Comparison of ENCODE assay signal across 1 cellular context in genomic region chr3:9690451-9691450, GRCh38.
A peak's percentile ranks its signal among the peaks of the same experiment; 100 is the strongest.
TF ChIP-seq lines count a peak whose summit lies in the region.

No MANE protein-coding gene starts in this region.

TF ChIP-seq in K562, 482 proteins besides CTCF, POLR2A, EP300 and RAD21 (continues in another document):
- TF ChIP-seq ZNF512 (tag; IDR thresholded peaks at IDR 0.05), result no peak
- TF ChIP-seq EGR1 (conservative IDR thresholded peaks at IDR 0.05), result peak; percentile 78
- TF ChIP-seq, protein P1, sequence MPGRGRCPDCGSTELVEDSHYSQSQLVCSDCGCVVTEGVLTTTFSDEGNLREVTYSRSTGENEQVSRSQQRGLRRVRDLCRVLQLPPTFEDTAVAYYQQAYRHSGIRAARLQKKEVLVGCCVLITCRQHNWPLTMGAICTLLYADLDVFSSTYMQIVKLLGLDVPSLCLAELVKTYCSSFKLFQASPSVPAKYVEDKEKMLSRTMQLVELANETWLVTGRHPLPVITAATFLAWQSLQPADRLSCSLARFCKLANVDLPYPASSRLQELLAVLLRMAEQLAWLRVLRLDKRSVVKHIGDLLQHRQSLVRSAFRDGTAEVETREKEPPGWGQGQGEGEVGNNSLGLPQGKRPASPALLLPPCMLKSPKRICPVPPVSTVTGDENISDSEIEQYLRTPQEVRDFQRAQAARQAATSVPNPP (IDR thresholded peaks at IDR 0.05; ENCODE audit: borderline replicate concordance, insufficient read depth, insufficient read length), result no peak
- no peak for TF ChIP-seq U2AF1 (optimal IDR thresholded peaks at IDR 0.05; ENCODE audit: low read depth, low read length)
- TF ChIP-seq E2F6 (IDR thresholded peaks at IDR 0.05; ENCODE audit: borderline replicate concordance in 1 of 2, extremely low read depth in 1 of 2, insufficient read depth in 1 of 2, insufficient read length in 1 of 2, low read depth in 1 of 2, low read length in 1 of 2, poor library complexity in 1 of 2, severe bottlenecking in 1 of 2), result peak in 1 of 2 experiments; percentile 56
- TF ChIP-seq RBFOX2 (IDR thresholded peaks at IDR 0.05; ENCODE audit: low read depth, low read length), result peak; percentile 26; the same call in 1 of the 2 replicates
- TF ChIP-seq CBX1 (IDR thresholded peaks at IDR 0.05; ENCODE audit: low read depth), result no peak
- no peak for TF ChIP-seq TBP (optimal IDR thresholded peaks at IDR 0.05; ENCODE audit: low read depth, low read length)
- no peak for TF ChIP-seq STAT5B (CRISPR knock-in tag; IDR thresholded peaks at IDR 0.05)
- no peak for TF ChIP-seq CBFB (CRISPR knock-in tag; IDR thresholded peaks at IDR 0.05)
- TF ChIP-seq CBFA2T3 (IDR thresholded peaks at IDR 0.05), result peak; percentile 30; the same call in 1 of the 2 replicates
- TF ChIP-seq PCBP1 (IDR thresholded peaks at IDR 0.05; ENCODE audit: low read depth, low read length, poor library complexity, severe bottlenecking), result no peak
- TF ChIP-seq, protein P2, sequence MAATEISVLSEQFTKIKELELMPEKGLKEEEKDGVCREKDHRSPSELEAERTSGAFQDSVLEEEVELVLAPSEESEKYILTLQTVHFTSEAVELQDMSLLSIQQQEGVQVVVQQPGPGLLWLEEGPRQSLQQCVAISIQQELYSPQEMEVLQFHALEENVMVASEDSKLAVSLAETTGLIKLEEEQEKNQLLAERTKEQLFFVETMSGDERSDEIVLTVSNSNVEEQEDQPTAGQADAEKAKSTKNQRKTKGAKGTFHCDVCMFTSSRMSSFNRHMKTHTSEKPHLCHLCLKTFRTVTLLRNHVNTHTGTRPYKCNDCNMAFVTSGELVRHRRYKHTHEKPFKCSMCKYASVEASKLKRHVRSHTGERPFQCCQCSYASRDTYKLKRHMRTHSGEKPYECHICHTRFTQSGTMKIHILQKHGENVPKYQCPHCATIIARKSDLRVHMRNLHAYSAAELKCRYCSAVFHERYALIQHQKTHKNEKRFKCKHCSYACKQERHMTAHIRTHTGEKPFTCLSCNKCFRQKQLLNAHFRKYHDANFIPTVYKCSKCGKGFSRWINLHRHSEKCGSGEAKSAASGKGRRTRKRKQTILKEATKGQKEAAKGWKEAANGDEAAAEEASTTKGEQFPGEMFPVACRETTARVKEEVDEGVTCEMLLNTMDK (IDR thresholded peaks at IDR 0.05; ENCODE audit: borderline replicate concordance, insufficient read depth, low read depth, low read length, poor library complexity, severe bottlenecking), result no peak
- no peak for TF ChIP-seq MEF2D (tag; conservative IDR thresholded peaks at IDR 0.05; ENCODE audit: low read depth)
- no peak for TF ChIP-seq MAFG (tag; conservative IDR thresholded peaks at IDR 0.05)
- no peak for TF ChIP-seq GATAD2A (IDR thresholded peaks at IDR 0.05)
- TF ChIP-seq BACH1 (tag; IDR thresholded peaks at IDR 0.05), result no peak
- no peak for TF ChIP-seq XRCC5 (IDR thresholded peaks at IDR 0.05; ENCODE audit: low read depth, low read length)
- no peak for TF ChIP-seq EWSR1 (IDR thresholded peaks at IDR 0.05; ENCODE audit: borderline replicate concordance, low read depth, partially characterized antibody)
- peak; percentile 70 for TF ChIP-seq MYNN (IDR thresholded peaks at IDR 0.05)
- no peak for TF ChIP-seq MYNN (CRISPR knock-in tag; IDR thresholded peaks at IDR 0.05)
- TF ChIP-seq RAD51 (IDR thresholded peaks at IDR 0.05; ENCODE audit: borderline replicate concordance, low read depth), result no peak
- TF ChIP-seq MAFF (IDR thresholded peaks at IDR 0.05; ENCODE audit: low read length), result no peak
- TF ChIP-seq TARDBP (IDR thresholded peaks at IDR 0.05), result no peak
- TF ChIP-seq, protein P3, sequence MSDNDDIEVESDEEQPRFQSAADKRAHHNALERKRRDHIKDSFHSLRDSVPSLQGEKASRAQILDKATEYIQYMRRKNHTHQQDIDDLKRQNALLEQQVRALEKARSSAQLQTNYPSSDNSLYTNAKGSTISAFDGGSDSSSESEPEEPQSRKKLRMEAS (CRISPR knock-in tag; IDR thresholded peaks at IDR 0.05), result peak; percentile 82
- TF ChIP-seq ZNF217 (CRISPR knock-in tag; IDR thresholded peaks at IDR 0.05), result no peak
- TF ChIP-seq NR2C2 (CRISPR knock-in tag; IDR thresholded peaks at IDR 0.05), result no peak
- TF ChIP-seq NR2C2 (tag; IDR thresholded peaks at IDR 0.05), result no peak
- TF ChIP-seq HMGN3 (IDR thresholded peaks at IDR 0.05; ENCODE audit: borderline replicate concordance, extremely low read depth, insufficient read length, low read depth, low read length), result no peak
- no peak for TF ChIP-seq ZNF282 (CRISPR knock-in tag; IDR thresholded peaks at IDR 0.05)
- TF ChIP-seq FOXA3 (CRISPR knock-in tag; conservative IDR thresholded peaks at IDR 0.05 in 1 of 2, IDR thresholded peaks at IDR 0.05 in 1 of 2), result no peak
- no peak for TF ChIP-seq NFIC (IDR thresholded peaks at IDR 0.05)
- TF ChIP-seq RNF2 (IDR thresholded peaks at IDR 0.05), result 0 out of 2 replicates have a peak, but pooled peaks have one; percentile 31
- no peak for TF ChIP-seq ZNF324 (CRISPR knock-in tag; IDR thresholded peaks at IDR 0.05)
- TF ChIP-seq, protein P4, sequence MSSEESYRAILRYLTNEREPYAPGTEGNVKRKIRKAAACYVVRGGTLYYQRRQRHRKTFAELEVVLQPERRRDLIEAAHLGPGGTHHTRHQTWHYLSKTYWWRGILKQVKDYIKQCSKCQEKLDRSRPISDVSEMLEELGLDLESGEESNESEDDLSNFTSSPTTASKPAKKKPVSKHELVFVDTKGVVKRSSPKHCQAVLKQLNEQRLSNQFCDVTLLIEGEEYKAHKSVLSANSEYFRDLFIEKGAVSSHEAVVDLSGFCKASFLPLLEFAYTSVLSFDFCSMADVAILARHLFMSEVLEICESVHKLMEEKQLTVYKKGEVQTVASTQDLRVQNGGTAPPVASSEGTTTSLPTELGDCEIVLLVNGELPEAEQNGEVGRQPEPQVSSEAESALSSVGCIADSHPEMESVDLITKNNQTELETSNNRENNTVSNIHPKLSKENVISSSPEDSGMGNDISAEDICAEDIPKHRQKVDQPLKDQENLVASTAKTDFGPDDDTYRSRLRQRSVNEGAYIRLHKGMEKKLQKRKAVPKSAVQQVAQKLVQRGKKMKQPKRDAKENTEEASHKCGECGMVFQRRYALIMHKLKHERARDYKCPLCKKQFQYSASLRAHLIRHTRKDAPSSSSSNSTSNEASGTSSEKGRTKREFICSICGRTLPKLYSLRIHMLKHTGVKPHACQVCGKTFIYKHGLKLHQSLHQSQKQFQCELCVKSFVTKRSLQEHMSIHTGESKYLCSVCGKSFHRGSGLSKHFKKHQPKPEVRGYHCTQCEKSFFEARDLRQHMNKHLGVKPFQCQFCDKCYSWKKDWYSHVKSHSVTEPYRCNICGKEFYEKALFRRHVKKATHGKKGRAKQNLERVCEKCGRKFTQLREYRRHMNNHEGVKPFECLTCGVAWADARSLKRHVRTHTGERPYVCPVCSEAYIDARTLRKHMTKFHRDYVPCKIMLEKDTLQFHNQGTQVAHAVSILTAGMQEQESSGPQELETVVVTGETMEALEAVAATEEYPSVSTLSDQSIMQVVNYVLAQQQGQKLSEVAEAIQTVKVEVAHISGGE (CRISPR knock-in tag; IDR thresholded peaks at IDR 0.05), result peak in 1 of 3 experiments; percentile 36; a peak in 1 of 6 replicates
- peak; percentile 37; the same call in 1 of the 2 replicates for TF ChIP-seq ZBTB7A (IDR thresholded peaks at IDR 0.05; ENCODE audit: borderline replicate concordance, control insufficient read depth, low read depth, low read length)
- TF ChIP-seq CEBPG (CRISPR knock-in tag; IDR thresholded peaks at IDR 0.05), result no peak
- TF ChIP-seq CEBPG (tag; conservative IDR thresholded peaks at IDR 0.05 in 1 of 2, IDR thresholded peaks at IDR 0.05 in 1 of 2), result no peak
- TF ChIP-seq, protein P5, sequence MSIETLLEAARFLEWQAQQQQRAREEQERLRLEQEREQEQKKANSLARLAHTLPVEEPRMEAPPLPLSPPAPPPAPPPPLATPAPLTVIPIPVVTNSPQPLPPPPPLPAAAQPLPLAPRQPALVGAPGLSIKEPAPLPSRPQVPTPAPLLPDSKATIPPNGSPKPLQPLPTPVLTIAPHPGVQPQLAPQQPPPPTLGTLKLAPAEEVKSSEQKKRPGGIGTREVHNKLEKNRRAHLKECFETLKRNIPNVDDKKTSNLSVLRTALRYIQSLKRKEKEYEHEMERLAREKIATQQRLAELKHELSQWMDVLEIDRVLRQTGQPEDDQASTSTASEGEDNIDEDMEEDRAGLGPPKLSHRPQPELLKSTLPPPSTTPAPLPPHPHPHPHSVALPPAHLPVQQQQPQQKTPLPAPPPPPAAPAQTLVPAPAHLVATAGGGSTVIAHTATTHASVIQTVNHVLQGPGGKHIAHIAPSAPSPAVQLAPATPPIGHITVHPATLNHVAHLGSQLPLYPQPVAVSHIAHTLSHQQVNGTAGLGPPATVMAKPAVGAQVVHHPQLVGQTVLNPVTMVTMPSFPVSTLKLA (conservative IDR thresholded peaks at IDR 0.05), result peak; percentile 20 to 30; a peak in 1 of 4 replicates
- TF ChIP-seq, protein P6, sequence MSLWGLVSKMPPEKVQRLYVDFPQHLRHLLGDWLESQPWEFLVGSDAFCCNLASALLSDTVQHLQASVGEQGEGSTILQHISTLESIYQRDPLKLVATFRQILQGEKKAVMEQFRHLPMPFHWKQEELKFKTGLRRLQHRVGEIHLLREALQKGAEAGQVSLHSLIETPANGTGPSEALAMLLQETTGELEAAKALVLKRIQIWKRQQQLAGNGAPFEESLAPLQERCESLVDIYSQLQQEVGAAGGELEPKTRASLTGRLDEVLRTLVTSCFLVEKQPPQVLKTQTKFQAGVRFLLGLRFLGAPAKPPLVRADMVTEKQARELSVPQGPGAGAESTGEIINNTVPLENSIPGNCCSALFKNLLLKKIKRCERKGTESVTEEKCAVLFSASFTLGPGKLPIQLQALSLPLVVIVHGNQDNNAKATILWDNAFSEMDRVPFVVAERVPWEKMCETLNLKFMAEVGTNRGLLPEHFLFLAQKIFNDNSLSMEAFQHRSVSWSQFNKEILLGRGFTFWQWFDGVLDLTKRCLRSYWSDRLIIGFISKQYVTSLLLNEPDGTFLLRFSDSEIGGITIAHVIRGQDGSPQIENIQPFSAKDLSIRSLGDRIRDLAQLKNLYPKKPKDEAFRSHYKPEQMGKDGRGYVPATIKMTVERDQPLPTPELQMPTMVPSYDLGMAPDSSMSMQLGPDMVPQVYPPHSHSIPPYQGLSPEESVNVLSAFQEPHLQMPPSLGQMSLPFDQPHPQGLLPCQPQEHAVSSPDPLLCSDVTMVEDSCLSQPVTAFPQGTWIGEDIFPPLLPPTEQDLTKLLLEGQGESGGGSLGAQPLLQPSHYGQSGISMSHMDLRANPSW (CRISPR knock-in tag; IDR thresholded peaks at IDR 0.05), result no peak
- no peak for TF ChIP-seq RFX5 (IDR thresholded peaks at IDR 0.05; ENCODE audit: low read depth, low read length)
- no peak for TF ChIP-seq ZNF12 (CRISPR knock-in tag; IDR thresholded peaks at IDR 0.05)
- no peak for TF ChIP-seq ETV1 (tag; conservative IDR thresholded peaks at IDR 0.05; ENCODE audit: low read depth)
- no peak for TF ChIP-seq ILK (tag; IDR thresholded peaks at IDR 0.05; ENCODE audit: borderline replicate concordance, low read depth)
- TF ChIP-seq SMARCB1 (IDR thresholded peaks at IDR 0.05; ENCODE audit: insufficient read length, low read depth), result no peak
- TF ChIP-seq HIVEP1 (CRISPR knock-in tag; IDR thresholded peaks at IDR 0.05), result no peak
- TF ChIP-seq, protein P7, sequence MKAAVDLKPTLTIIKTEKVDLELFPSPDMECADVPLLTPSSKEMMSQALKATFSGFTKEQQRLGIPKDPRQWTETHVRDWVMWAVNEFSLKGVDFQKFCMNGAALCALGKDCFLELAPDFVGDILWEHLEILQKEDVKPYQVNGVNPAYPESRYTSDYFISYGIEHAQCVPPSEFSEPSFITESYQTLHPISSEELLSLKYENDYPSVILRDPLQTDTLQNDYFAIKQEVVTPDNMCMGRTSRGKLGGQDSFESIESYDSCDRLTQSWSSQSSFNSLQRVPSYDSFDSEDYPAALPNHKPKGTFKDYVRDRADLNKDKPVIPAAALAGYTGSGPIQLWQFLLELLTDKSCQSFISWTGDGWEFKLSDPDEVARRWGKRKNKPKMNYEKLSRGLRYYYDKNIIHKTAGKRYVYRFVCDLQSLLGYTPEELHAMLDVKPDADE (conservative IDR thresholded peaks at IDR 0.05; ENCODE audit: control insufficient read depth, low read depth, low read length), result 0 out of 2 replicates have a peak, but pooled peaks have one; percentile 15
- TF ChIP-seq MYBL2 (IDR thresholded peaks at IDR 0.05; ENCODE audit: low read depth), result no peak
- no peak for TF ChIP-seq MYBL2 (CRISPR knock-in tag; IDR thresholded peaks at IDR 0.05; ENCODE audit: borderline replicate concordance)
- TF ChIP-seq MYC (IDR thresholded peaks at IDR 0.05; ENCODE audit: low read depth, low read length), result 0 out of 2 replicates have a peak, but pooled peaks have one; percentile 18
- TF ChIP-seq MYC (CRISPR knock-in tag; IDR thresholded peaks at IDR 0.05; ENCODE audit: borderline replicate concordance, low read depth), result no peak
- no peak for TF ChIP-seq ELF1 (tag; IDR thresholded peaks at IDR 0.05)
- TF ChIP-seq, protein P8, sequence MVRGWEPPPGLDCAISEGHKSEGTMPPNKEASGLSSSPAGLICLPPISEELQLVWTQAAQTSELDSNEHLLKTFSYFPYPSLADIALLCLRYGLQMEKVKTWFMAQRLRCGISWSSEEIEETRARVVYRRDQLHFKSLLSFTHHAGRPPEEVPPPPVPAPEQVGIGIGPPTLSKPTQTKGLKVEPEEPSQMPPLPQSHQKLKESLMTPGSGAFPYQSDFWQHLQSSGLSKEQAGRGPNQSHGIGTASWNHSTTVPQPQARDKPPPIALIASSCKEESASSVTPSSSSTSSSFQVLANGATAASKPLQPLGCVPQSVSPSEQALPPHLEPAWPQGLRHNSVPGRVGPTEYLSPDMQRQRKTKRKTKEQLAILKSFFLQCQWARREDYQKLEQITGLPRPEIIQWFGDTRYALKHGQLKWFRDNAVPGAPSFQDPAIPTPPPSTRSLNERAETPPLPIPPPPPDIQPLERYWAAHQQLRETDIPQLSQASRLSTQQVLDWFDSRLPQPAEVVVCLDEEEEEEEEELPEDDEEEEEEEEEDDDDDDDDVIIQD (CRISPR knock-in tag; IDR thresholded peaks at IDR 0.05), result no peak
- no peak for TF ChIP-seq MBD2 (IDR thresholded peaks at IDR 0.05; ENCODE audit: borderline replicate concordance, low read depth)
